In the genomic region with DNA sequence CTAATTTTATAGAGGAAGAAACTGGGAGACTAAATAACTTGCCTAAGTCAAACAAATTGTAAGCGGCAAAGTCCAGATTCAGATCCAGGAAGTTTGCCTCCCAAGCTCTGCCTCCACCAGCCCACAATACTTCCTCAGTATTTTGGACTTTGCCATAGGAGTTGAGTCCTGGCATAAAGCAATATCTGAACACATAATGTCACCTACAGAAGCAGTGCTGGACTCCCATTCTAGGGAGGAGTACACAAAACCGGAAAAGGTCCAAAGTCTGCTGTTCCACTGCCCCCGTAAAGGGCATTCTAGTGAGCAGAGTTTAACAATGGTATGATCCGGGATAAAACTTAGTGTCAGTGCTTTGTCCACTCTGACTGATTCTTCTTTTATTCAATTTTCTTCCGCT, we compare ENCODE assay signal across 1 cellular context.
A peak's percentile ranks its signal among the peaks of the same experiment; 100 is the strongest.
TF ChIP-seq lines count a peak whose summit lies in the region.

No MANE protein-coding gene starts in this region.

TF ChIP-seq in HepG2, 621 proteins besides CTCF, POLR2A, EP300 and RAD21 (continued from another document and continues in another):
- TF ChIP-seq, protein P1, sequence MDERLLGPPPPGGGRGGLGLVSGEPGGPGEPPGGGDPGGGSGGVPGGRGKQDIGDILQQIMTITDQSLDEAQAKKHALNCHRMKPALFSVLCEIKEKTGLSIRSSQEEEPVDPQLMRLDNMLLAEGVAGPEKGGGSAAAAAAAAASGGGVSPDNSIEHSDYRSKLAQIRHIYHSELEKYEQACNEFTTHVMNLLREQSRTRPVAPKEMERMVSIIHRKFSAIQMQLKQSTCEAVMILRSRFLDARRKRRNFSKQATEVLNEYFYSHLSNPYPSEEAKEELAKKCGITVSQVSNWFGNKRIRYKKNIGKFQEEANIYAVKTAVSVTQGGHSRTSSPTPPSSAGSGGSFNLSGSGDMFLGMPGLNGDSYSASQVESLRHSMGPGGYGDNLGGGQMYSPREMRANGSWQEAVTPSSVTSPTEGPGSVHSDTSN (CRISPR knock-in tag; IDR thresholded peaks at IDR 0.05), result no peak
- TF ChIP-seq, protein P2, sequence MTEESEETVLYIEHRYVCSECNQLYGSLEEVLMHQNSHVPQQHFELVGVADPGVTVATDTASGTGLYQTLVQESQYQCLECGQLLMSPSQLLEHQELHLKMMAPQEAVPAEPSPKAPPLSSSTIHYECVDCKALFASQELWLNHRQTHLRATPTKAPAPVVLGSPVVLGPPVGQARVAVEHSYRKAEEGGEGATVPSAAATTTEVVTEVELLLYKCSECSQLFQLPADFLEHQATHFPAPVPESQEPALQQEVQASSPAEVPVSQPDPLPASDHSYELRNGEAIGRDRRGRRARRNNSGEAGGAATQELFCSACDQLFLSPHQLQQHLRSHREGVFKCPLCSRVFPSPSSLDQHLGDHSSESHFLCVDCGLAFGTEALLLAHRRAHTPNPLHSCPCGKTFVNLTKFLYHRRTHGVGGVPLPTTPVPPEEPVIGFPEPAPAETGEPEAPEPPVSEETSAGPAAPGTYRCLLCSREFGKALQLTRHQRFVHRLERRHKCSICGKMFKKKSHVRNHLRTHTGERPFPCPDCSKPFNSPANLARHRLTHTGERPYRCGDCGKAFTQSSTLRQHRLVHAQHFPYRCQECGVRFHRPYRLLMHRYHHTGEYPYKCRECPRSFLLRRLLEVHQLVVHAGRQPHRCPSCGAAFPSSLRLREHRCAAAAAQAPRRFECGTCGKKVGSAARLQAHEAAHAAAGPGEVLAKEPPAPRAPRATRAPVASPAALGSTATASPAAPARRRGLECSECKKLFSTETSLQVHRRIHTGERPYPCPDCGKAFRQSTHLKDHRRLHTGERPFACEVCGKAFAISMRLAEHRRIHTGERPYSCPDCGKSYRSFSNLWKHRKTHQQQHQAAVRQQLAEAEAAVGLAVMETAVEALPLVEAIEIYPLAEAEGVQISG (CRISPR knock-in tag; IDR thresholded peaks at IDR 0.05), result 0 out of 2 replicates have a peak, but pooled peaks have one; percentile 18
- TF ChIP-seq, protein P3, sequence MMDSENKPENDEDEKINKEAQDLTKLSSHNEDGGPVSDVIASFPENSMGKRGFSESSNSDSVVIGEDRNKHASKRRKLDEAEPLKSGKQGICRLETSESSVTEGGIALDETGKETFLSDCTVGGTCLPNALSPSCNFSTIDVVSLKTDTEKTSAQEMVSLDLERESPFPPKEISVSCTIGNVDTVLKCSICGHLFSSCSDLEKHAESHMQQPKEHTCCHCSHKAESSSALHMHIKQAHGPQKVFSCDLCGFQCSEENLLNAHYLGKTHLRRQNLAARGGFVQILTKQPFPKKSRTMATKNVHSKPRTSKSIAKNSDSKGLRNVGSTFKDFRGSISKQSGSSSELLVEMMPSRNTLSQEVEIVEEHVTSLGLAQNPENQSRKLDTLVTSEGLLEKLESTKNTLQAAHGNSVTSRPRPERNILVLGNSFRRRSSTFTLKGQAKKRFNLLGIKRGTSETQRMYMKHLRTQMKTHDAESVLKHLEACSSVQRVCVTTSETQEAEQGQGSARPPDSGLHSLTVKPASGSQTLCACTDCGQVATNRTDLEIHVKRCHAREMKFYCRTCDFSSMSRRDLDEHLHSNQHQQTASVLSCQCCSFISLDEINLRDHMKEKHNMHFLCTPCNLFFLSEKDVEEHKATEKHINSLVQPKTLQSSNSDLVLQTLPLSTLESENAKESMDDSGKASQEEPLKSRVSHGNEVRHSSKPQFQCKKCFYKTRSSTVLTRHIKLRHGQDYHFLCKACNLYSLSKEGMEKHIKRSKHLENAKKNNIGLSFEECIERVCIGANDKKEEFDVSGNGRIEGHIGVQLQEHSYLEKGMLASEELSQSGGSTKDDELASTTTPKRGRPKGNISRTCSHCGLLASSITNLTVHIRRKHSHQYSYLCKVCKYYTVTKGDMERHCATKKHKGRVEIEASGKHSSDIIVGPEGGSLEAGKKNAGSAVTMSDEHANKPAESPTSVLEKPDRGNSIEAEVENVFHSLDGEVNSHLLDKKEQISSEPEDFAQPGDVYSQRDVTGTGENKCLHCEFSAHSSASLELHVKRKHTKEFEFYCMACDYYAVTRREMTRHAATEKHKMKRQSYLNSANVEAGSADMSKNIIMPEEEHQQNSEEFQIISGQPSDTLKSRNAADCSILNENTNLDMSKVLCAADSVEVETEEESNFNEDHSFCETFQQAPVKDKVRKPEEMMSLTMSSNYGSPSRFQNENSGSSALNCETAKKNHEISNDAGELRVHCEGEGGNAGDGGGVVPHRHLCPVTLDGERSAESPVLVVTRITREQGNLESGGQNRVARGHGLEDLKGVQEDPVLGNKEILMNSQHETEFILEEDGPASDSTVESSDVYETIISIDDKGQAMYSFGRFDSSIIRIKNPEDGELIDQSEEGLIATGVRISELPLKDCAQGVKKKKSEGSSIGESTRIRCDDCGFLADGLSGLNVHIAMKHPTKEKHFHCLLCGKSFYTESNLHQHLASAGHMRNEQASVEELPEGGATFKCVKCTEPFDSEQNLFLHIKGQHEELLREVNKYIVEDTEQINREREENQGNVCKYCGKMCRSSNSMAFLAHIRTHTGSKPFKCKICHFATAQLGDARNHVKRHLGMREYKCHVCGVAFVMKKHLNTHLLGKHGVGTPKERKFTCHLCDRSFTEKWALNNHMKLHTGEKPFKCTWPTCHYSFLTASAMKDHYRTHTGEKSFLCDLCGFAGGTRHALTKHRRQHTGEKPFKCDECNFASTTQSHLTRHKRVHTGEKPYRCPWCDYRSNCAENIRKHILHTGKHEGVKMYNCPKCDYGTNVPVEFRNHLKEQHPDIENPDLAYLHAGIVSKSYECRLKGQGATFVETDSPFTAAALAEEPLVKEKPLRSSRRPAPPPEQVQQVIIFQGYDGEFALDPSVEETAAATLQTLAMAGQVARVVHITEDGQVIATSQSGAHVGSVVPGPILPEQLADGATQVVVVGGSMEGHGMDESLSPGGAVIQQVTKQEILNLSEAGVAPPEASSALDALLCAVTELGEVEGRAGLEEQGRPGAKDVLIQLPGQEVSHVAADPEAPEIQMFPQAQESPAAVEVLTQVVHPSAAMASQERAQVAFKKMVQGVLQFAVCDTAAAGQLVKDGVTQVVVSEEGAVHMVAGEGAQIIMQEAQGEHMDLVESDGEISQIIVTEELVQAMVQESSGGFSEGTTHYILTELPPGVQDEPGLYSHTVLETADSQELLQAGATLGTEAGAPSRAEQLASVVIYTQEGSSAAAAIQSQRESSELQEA (CRISPR knock-in tag; IDR thresholded peaks at IDR 0.05; ENCODE audit: not compliant biosample characterization), result no peak
- no peak for TF ChIP-seq ZBTB7B (CRISPR knock-in tag; IDR thresholded peaks at IDR 0.05)
- TF ChIP-seq SP2 (CRISPR knock-in tag; IDR thresholded peaks at IDR 0.05), result no peak
- TF ChIP-seq, protein P4, sequence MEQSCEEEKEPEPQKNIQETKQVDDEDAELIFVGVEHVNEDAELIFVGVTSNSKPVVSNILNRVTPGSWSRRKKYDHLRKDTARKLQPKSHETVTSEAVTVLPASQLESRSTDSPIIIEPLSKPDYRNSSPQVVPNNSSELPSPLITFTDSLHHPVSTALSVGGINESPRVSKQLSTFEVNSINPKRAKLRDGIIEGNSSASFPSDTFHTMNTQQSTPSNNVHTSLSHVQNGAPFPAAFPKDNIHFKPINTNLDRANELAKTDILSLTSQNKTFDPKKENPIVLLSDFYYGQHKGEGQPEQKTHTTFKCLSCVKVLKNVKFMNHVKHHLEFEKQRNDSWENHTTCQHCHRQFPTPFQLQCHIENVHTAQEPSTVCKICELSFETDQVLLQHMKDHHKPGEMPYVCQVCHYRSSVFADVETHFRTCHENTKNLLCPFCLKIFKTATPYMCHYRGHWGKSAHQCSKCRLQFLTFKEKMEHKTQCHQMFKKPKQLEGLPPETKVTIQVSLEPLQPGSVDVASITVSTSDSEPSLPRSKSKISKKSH (CRISPR knock-in tag; IDR thresholded peaks at IDR 0.05; ENCODE audit: borderline replicate concordance), result no peak
- no peak for TF ChIP-seq MYNN (CRISPR knock-in tag; IDR thresholded peaks at IDR 0.05; ENCODE audit: low read depth)
- TF ChIP-seq ZBTB8A (CRISPR knock-in tag; IDR thresholded peaks at IDR 0.05; ENCODE audit: borderline replicate concordance, low read depth), result no peak
- no peak for TF ChIP-seq ZNF317 (CRISPR knock-in tag; IDR thresholded peaks at IDR 0.05)
- no peak for TF ChIP-seq HNRNPK (IDR thresholded peaks at IDR 0.05; ENCODE audit: low read depth, low read length, poor library complexity, severe bottlenecking)
- TF ChIP-seq MIER3 (CRISPR knock-in tag; IDR thresholded peaks at IDR 0.05; ENCODE audit: borderline replicate concordance), result 0 out of 2 replicates have a peak, but pooled peaks have one; percentile 19
- TF ChIP-seq ATAD3A (CRISPR knock-in tag; IDR thresholded peaks at IDR 0.05), result no peak
- TF ChIP-seq ZNF644 (CRISPR knock-in tag; IDR thresholded peaks at IDR 0.05; ENCODE audit: low read depth), result peak; percentile 56
- no peak for TF ChIP-seq ZNF782 (CRISPR knock-in tag; IDR thresholded peaks at IDR 0.05; ENCODE audit: borderline replicate concordance)
- TF ChIP-seq, protein P5, sequence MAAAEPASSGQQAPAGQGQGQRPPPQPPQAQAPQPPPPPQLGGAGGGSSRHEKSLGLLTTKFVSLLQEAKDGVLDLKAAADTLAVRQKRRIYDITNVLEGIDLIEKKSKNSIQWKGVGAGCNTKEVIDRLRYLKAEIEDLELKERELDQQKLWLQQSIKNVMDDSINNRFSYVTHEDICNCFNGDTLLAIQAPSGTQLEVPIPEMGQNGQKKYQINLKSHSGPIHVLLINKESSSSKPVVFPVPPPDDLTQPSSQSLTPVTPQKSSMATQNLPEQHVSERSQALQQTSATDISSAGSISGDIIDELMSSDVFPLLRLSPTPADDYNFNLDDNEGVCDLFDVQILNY (CRISPR knock-in tag; conservative IDR thresholded peaks at IDR 0.05), result no peak
- TF ChIP-seq ZBTB1 (CRISPR knock-in tag; IDR thresholded peaks at IDR 0.05; ENCODE audit: borderline replicate concordance), result no peak
- no peak for TF ChIP-seq RFXANK (CRISPR knock-in tag; IDR thresholded peaks at IDR 0.05)
- peak; percentile 58; the same call in 1 of the 2 replicates for TF ChIP-seq ZNF263 (CRISPR knock-in tag; IDR thresholded peaks at IDR 0.05)
- TF ChIP-seq, protein P6, sequence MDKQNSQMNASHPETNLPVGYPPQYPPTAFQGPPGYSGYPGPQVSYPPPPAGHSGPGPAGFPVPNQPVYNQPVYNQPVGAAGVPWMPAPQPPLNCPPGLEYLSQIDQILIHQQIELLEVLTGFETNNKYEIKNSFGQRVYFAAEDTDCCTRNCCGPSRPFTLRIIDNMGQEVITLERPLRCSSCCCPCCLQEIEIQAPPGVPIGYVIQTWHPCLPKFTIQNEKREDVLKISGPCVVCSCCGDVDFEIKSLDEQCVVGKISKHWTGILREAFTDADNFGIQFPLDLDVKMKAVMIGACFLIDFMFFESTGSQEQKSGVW (CRISPR knock-in tag; IDR thresholded peaks at IDR 0.05; ENCODE audit: borderline replicate concordance), result no peak
- TF ChIP-seq, protein P7, sequence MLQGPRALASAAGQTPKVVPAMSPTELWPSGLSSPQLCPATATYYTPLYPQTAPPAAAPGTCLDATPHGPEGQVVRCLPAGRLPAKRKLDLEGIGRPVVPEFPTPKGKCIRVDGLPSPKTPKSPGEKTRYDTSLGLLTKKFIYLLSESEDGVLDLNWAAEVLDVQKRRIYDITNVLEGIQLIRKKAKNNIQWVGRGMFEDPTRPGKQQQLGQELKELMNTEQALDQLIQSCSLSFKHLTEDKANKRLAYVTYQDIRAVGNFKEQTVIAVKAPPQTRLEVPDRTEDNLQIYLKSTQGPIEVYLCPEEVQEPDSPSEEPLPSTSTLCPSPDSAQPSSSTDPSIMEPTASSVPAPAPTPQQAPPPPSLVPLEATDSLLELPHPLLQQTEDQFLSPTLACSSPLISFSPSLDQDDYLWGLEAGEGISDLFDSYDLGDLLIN (CRISPR knock-in tag; IDR thresholded peaks at IDR 0.05; ENCODE audit: borderline replicate concordance), result no peak
- TF ChIP-seq U2AF2 (IDR thresholded peaks at IDR 0.05; ENCODE audit: low read depth, low read length), result no peak
- no peak for TF ChIP-seq CCAR2 (optimal IDR thresholded peaks at IDR 0.05; ENCODE audit: low read depth, low read length)
- TF ChIP-seq KDM6A (CRISPR knock-in tag; IDR thresholded peaks at IDR 0.05; ENCODE audit: low read depth), result peak; percentile 40; the same call in 1 of the 2 replicates
- TF ChIP-seq, protein P8, sequence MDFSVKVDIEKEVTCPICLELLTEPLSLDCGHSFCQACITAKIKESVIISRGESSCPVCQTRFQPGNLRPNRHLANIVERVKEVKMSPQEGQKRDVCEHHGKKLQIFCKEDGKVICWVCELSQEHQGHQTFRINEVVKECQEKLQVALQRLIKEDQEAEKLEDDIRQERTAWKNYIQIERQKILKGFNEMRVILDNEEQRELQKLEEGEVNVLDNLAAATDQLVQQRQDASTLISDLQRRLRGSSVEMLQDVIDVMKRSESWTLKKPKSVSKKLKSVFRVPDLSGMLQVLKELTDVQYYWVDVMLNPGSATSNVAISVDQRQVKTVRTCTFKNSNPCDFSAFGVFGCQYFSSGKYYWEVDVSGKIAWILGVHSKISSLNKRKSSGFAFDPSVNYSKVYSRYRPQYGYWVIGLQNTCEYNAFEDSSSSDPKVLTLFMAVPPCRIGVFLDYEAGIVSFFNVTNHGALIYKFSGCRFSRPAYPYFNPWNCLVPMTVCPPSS (IDR thresholded peaks at IDR 0.05), result no peak
- TF ChIP-seq HDAC6 (IDR thresholded peaks at IDR 0.05; ENCODE audit: low read depth, low read length), result no peak
- TF ChIP-seq, protein P9, sequence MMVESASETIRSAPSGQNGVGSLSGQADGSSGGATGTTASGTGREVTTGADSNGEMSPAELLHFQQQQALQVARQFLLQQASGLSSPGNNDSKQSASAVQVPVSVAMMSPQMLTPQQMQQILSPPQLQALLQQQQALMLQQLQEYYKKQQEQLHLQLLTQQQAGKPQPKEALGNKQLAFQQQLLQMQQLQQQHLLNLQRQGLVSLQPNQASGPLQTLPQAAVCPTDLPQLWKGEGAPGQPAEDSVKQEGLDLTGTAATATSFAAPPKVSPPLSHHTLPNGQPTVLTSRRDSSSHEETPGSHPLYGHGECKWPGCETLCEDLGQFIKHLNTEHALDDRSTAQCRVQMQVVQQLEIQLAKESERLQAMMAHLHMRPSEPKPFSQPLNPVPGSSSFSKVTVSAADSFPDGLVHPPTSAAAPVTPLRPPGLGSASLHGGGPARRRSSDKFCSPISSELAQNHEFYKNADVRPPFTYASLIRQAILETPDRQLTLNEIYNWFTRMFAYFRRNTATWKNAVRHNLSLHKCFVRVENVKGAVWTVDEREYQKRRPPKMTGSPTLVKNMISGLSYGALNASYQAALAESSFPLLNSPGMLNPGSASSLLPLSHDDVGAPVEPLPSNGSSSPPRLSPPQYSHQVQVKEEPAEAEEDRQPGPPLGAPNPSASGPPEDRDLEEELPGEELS (CRISPR knock-in tag; IDR thresholded peaks at IDR 0.05), result no peak
- no peak for TF ChIP-seq RORA (CRISPR knock-in tag; IDR thresholded peaks at IDR 0.05)
- no peak for TF ChIP-seq KAT7 (CRISPR knock-in tag; IDR thresholded peaks at IDR 0.05; ENCODE audit: borderline replicate concordance)
- TF ChIP-seq ZNF891 (CRISPR knock-in tag; IDR thresholded peaks at IDR 0.05), result no peak
- TF ChIP-seq FOXK2 (IDR thresholded peaks at IDR 0.05), result no peak
- TF ChIP-seq, protein P10, sequence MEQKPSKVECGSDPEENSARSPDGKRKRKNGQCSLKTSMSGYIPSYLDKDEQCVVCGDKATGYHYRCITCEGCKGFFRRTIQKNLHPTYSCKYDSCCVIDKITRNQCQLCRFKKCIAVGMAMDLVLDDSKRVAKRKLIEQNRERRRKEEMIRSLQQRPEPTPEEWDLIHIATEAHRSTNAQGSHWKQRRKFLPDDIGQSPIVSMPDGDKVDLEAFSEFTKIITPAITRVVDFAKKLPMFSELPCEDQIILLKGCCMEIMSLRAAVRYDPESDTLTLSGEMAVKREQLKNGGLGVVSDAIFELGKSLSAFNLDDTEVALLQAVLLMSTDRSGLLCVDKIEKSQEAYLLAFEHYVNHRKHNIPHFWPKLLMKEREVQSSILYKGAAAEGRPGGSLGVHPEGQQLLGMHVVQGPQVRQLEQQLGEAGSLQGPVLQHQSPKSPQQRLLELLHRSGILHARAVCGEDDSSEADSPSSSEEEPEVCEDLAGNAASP (CRISPR knock-in tag; IDR thresholded peaks at IDR 0.05; ENCODE audit: borderline replicate concordance), result 0 out of 2 replicates have a peak, but pooled peaks have one; percentile 12
- no peak for TF ChIP-seq ZNF136 (CRISPR knock-in tag; IDR thresholded peaks at IDR 0.05; ENCODE audit: low read depth)
